Comparison of ENCODE assay signal across 16 cellular contexts in genomic region chr11:26878959-26879581, GRCh38.
"Had no signal": no experiment of that assay in that cellular context is flagged by ENCODE, and none has a peak within 500 bp of the region (broad histone marks: within the 10 kb centered on the region; RNA-seq: fewer than 3 reads in every experiment).

No MANE protein-coding gene starts in this region.

- ATAC-seq: esophagus mucosa, heart left ventricle, left lobe of liver, natural killer cell had no signal

- H3K4me3 ChIP-seq: dorsolateral prefrontal cortex, heart left ventricle, right atrium auricular region, smooth muscle cell had no signal

- DNase-seq: cortex of kidney; dorsolateral prefrontal cortex; effector CD8-positive, alpha-beta T cell; heart left ventricle; islet precursor cell; mammary epithelial cell; natural killer cell; stimulated activated CD4-positive, alpha-beta T cell treated with anti-CD3 and anti-CD28 coated beads, Interleukin-2, amount 100 ng/mL, for 48 hours; stimulated activated naive CD4-positive, alpha-beta T cell treated with Interleukin-2 at 50 U/mL for 16 hours; trophoblast cell had no signal

- H3K27me3 ChIP-seq: dorsolateral prefrontal cortex, heart left ventricle, right atrium auricular region had no signal

- H3K36me3 ChIP-seq: heart left ventricle, right atrium auricular region had no signal

- H3K4me1 ChIP-seq: heart left ventricle, right atrium auricular region had no signal

- H3K4me2 ChIP-seq: smooth muscle cell had no signal

- H3K27ac ChIP-seq: dorsolateral prefrontal cortex, heart left ventricle, right atrium auricular region had no signal

- FAIRE-seq: endometrium, frontal cortex had no signal
